Comparison of ENCODE assay signal across 14 cellular contexts in the genomic region with DNA sequence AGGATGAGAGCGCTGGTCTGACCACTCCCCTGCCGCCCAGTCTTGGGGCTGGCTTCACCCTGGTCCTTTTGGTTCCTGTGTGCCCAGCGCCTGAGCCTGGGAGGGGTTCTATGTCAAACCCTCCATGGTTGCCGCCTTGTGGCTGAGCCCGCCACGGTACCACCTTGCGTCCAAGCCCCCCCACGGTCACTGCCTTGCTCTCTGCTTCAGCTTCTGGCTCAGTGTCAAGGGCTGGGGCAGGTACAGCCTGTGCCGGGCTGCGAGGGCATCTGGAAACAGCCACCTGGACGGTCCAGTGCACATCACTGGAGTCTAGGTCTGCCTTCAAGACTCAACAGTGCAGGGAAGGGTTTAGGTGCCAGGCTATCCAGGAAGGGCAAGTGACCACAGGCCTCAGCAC. TPM values are rescaled to one million over a fixed set of nuclear protein-coding genes. Genes with fewer than 3 reads are reported as not detected.
DNase-seq lines count a peak whose midpoint lies in the region; ATAC-seq and TF ChIP-seq lines count a peak whose summit lies in the region.
"Had no signal": no experiment of that assay in that cellular context is flagged by ENCODE, and none has a peak within 500 bp of the region (broad histone marks: within the 10 kb centered on the region; RNA-seq: fewer than 3 reads in every experiment).

No MANE protein-coding gene starts in this region.

- H3K4me3 ChIP-seq in BLaER1 = no peak overlapping the region
- H3K4me3 ChIP-seq in IMR-90 (ENCODE audit: insufficient read depth, low read depth, low read length) = no peak overlapping the region
- H3K4me3 ChIP-seq: GM23338 had no signal

- TF ChIP-seq RAD21 in IMR-90 (IDR thresholded peaks at IDR 0.05; ENCODE audit: low read length) = no peak

- no peak overlapping the region for H3K56ac ChIP-seq in IMR-90 (ENCODE audit: extremely low read depth, insufficient read depth, low read length)

- H4K20me1 ChIP-seq in BLaER1 (peaks cover 53% of the 10 kb centered on the region), IMR-90 (ENCODE audit: insufficient read depth, low read length) (no peaks in the 10 kb centered on the region)

- dilution Hi-C loops in IMR-90 (cut with HindIII; ENCODE audit: low sequenced_read_pairs, unreplicated experiment) = no loop called here

- CTCF ChIA-PET in IMR-90 (lab: Yijun Ruan, JAX) (interaction anchor here (0.7 to 0.9 kb wide), 2 partner anchors 85 to 92 kb away, joined by 3 read pairs; no protein-coding TSS in a partner anchor), RWPE1 (lab: Yijun Ruan, JAX) (no interaction called here)

- H3K36me3 ChIP-seq in BLaER1 (peaks cover 64% of the 10 kb centered on the region), IMR-90 (ENCODE audit: control insufficient read depth, insufficient read depth, low read length) (peaks cover 25% of the 10 kb centered on the region)

- ATAC-seq in IMR-90 (ENCODE audit: low read depth) (no peak), left lobe of liver (peak; percentile 20), HG03159 (IDR thresholded peaks at IDR 0.05; ENCODE audit: unreplicated experiment) (no peak)
- ATAC-seq: GM23338 had no signal

- H3K4ac ChIP-seq in IMR-90 (ENCODE audit: low read depth, low read length) = no peak overlapping the region

- no peak overlapping the region for H2BK5ac ChIP-seq in IMR-90 (ENCODE audit: low read depth, low read length, poor library complexity, severe bottlenecking)

- TF ChIP-seq CTCF in IMR-90 (conservative IDR thresholded peaks at IDR 0.05; ENCODE audit: low read depth, low read length) (no peak), RWPE1 (conservative IDR thresholded peaks at IDR 0.05; ENCODE audit: low read depth) (no peak)

- no peaks in the 10 kb centered on the region for H3K79me1 ChIP-seq in IMR-90 (ENCODE audit: low read depth in 1 of 2, low read length in 2 of 2)

- WGBS in IMR-90 (ENCODE audit: extremely low coverage in 2 of 2, insufficient read length in 1 of 2), 2 experiments = 92% methylated on average over 8 of the region's 11 CpGs; no CpG with 5 or more reads in 1 of the 2 experiments

- no peak overlapping the region for H2AK9ac ChIP-seq in IMR-90 (replicated peaks; ENCODE audit: low read depth, low read length, poor library complexity)

- intact Hi-C loops in IMR-90 (cut with micrococcal nuclease) = no loop called here

- no peak overlapping the region for H2BK120ac ChIP-seq in IMR-90 (ENCODE audit: low read depth, low read length)

- in situ Hi-C loops in IMR-90 (cut with MboI; ENCODE audit: low sequenced_read_pairs) = no loop called here

- H4K8ac ChIP-seq in IMR-90 (ENCODE audit: low read depth in 2 of 2, low read length in 2 of 2) = no peak overlapping the region

- H3K27me3 ChIP-seq in BLaER1 (no peaks in the 10 kb centered on the region), IMR-90 (ENCODE audit: control insufficient read depth, insufficient read depth, low read length) (no peaks in the 10 kb centered on the region)

- no peak overlapping the region for H4K91ac ChIP-seq in IMR-90 (ENCODE audit: insufficient read depth, low read depth, low read length)

- H3K9me3 ChIP-seq in BLaER1 (no peaks in the 10 kb centered on the region), IMR-90 (ENCODE audit: control insufficient read depth, insufficient read depth, low read length) (no peaks in the 10 kb centered on the region)

- POLR2A ChIA-PET in IMR-90 (lab: Charles Lee; ENCODE audit: unreplicated experiment) = no interaction called here
- POLR2A ChIA-PET in RWPE1 (lab: Yijun Ruan, JAX; ENCODE audit: low non-redundant PET) = no interaction called here

- peak overlapping the region; percentile 8; the same call in 1 of the 2 replicates for H2AK5ac ChIP-seq in IMR-90 (ENCODE audit: low read depth, low read length)

- no peak overlapping the region for H3K18ac ChIP-seq in IMR-90 (ENCODE audit: low read depth, low read length)

- H3K4me1 ChIP-seq in BLaER1 = peaks cover 47% of the 10 kb centered on the region
- H3K4me1 ChIP-seq in IMR-90 (ENCODE audit: control insufficient read depth, insufficient read depth, low read length) = no peaks in the 10 kb centered on the region

- no peaks in the 10 kb centered on the region; the same call in 1 of the 2 replicates for H3K9me1 ChIP-seq in IMR-90 (ENCODE audit: insufficient read depth, low read length)

- H2BK20ac ChIP-seq in IMR-90 (ENCODE audit: low read depth, low read length) = no peak overlapping the region

- DNase-seq in IMR-90 = no peak
- DNase-seq in left lobe of liver (ENCODE audit: low spot score) = no peak
- no peak for DNase-seq in RWPE1 (ENCODE audit: low spot score)
- DNase-seq in NCI-H1417 (lab: John Stamatoyannopoulos, UW) = no peak
- DNase-seq: ACHN; CD4-positive, alpha-beta memory T cell; DMS79; H7 had no signal

- no TSS peak for BruUV-seq in IMR-90 (replicated peaks; lab: Mats Ljungman, UMichigan)

- no peak overlapping the region for H2BK15ac ChIP-seq in IMR-90 (ENCODE audit: low read depth, low read length)

- H3K9ac ChIP-seq in BLaER1 (no peak overlapping the region), IMR-90 (ENCODE audit: low read depth, low read length) (no peak overlapping the region)

- no peak overlapping the region for H3K14ac ChIP-seq in IMR-90 (replicated peaks; ENCODE audit: low read depth, low read length)

- no peak overlapping the region for H2AFZ ChIP-seq in IMR-90 (replicated peaks; ENCODE audit: low read length, poor library complexity)
- H2AFZ ChIP-seq: GM23338 had no signal

- H3K4me2 ChIP-seq in BLaER1 = peak overlapping the region; percentile 66
- H3K4me2 ChIP-seq in IMR-90 (ENCODE audit: low read depth, low read length) = no peak overlapping the region
- H3K4me2 ChIP-seq: GM23338 had no signal

- no peak overlapping the region for H3K23ac ChIP-seq in IMR-90 (ENCODE audit: low read depth, low read length)

- no peak for TF ChIP-seq POLR2A in IMR-90 (IDR thresholded peaks at IDR 0.05; ENCODE audit: low read depth, low read length)

- no peak overlapping the region for H3K27ac ChIP-seq in BLaER1
- no peak overlapping the region for H3K27ac ChIP-seq in IMR-90 (ENCODE audit: insufficient read depth, low read length)
- H3K27ac ChIP-seq in RWPE1 = no peak overlapping the region
- H3K27ac ChIP-seq: C4-2B had no signal

- H4K5ac ChIP-seq in IMR-90 (ENCODE audit: low read depth, low read length) = no peak overlapping the region

TF ChIP-seq in IMR-90, 13 proteins besides CTCF, POLR2A, EP300 and RAD21 (continues in another document):
- TF ChIP-seq NFE2L2 (IDR thresholded peaks at IDR 0.05; ENCODE audit: low read depth, low read length) (no peak), FOS (IDR thresholded peaks at IDR 0.05; ENCODE audit: low read depth, low read length) (no peak), MAFK (IDR thresholded peaks at IDR 0.05; ENCODE audit: low read depth, low read length) (no peak), CHD1 (IDR thresholded peaks at IDR 0.05; ENCODE audit: low read depth, low read length) (no peak), RFX5 (IDR thresholded peaks at IDR 0.05; ENCODE audit: low read depth, low read length) (no peak), MXI1 (IDR thresholded peaks at IDR 0.05; ENCODE audit: borderline replicate concordance, low read depth, low read length) (no peak), SMC3 (IDR thresholded peaks at IDR 0.05; ENCODE audit: low read depth, low read length) (no peak), MAZ (IDR thresholded peaks at IDR 0.05; ENCODE audit: borderline replicate concordance, low read depth, low read length) (no peak), BHLHE40 (IDR thresholded peaks at IDR 0.05; ENCODE audit: low read depth, low read length) (no peak)
- TF ChIP-seq, protein P1, sequence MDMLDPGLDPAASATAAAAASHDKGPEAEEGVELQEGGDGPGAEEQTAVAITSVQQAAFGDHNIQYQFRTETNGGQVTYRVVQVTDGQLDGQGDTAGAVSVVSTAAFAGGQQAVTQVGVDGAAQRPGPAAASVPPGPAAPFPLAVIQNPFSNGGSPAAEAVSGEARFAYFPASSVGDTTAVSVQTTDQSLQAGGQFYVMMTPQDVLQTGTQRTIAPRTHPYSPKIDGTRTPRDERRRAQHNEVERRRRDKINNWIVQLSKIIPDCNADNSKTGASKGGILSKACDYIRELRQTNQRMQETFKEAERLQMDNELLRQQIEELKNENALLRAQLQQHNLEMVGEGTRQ (IDR thresholded peaks at IDR 0.05; ENCODE audit: low read depth, low read length) = no peak
- TF ChIP-seq, protein P2, sequence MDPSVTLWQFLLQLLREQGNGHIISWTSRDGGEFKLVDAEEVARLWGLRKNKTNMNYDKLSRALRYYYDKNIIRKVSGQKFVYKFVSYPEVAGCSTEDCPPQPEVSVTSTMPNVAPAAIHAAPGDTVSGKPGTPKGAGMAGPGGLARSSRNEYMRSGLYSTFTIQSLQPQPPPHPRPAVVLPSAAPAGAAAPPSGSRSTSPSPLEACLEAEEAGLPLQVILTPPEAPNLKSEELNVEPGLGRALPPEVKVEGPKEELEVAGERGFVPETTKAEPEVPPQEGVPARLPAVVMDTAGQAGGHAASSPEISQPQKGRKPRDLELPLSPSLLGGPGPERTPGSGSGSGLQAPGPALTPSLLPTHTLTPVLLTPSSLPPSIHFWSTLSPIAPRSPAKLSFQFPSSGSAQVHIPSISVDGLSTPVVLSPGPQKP (IDR thresholded peaks at IDR 0.05; ENCODE audit: borderline replicate concordance, low read depth, low read length) = no peak

RNA-seq across cellular contexts. Expression of a gene that starts 14.3 kb away (rescaled TPM):
- total RNA-seq in IMR-90 (2012; rRNA removed) (not detected in 2 replicates), left lobe of liver (not detected)
- not detected in 2 replicates for polyA plus RNA-seq in IMR-90 (2012; rRNA removed)
- not detected in 2 replicates for polyA plus RNA-seq in IMR-90 (2012; cell fraction: cytosol; rRNA removed)
- not detected in 2 replicates for polyA plus RNA-seq in IMR-90 (2012; cell fraction: nucleus; rRNA removed; ENCODE audit: low replicate concordance)
- total RNA-seq: A172; CD4-positive, alpha-beta memory T cell; GM23338; H7; HT-29 had no signal
- polyA plus RNA-seq: CD4-positive, alpha-beta memory T cell; GM23338 had no signal

RNA-seq across cellular contexts. Expression of a gene that starts 20.4 kb away (rescaled TPM):
- total RNA-seq in IMR-90 (2012; rRNA removed) (2.5 and 3.3 TPM in 2 replicates), left lobe of liver (58.5 TPM)
- 20.3 and 25.2 TPM in 2 replicates for polyA plus RNA-seq in IMR-90 (2012; rRNA removed)
- polyA plus RNA-seq in IMR-90 (2012; cell fraction: cytosol; rRNA removed) = 18.7 and 34.1 TPM in 2 replicates
- polyA plus RNA-seq in IMR-90 (2012; cell fraction: nucleus; rRNA removed; ENCODE audit: low replicate concordance) = 60.8 and 109 TPM in 2 replicates

RNA-seq across cellular contexts. Expression of a gene that starts 36.0 kb away (rescaled TPM):
- total RNA-seq in IMR-90 (2012; rRNA removed) (not detected in 2 replicates), left lobe of liver (not detected)
- not detected in 2 replicates for polyA plus RNA-seq in IMR-90 (2012; rRNA removed)
- polyA plus RNA-seq in IMR-90 (2012; cell fraction: cytosol; rRNA removed) = not detected in 2 replicates
- polyA plus RNA-seq in IMR-90 (2012; cell fraction: nucleus; rRNA removed; ENCODE audit: low replicate concordance) = not detected in 2 replicates
- total RNA-seq: A172; CD4-positive, alpha-beta memory T cell; H7; HT-29 had no signal
- polyA plus RNA-seq: CD4-positive, alpha-beta memory T cell; GM23338 had no signal

RNA-seq across cellular contexts. Expression of a gene that starts 40.4 kb away (rescaled TPM):
- 4.8 and 5.6 TPM in 2 replicates for total RNA-seq in IMR-90 (2012; rRNA removed)
- polyA plus RNA-seq in IMR-90 (2012; rRNA removed) = 11.2 and 17.7 TPM in 2 replicates
- 5.0 and 14.2 TPM in 2 replicates for polyA plus RNA-seq in IMR-90 (2012; cell fraction: cytosol; rRNA removed)
- 13.5 and 27.0 TPM in 2 replicates for polyA plus RNA-seq in IMR-90 (2012; cell fraction: nucleus; rRNA removed; ENCODE audit: low replicate concordance)
- 29.0 TPM for total RNA-seq in left lobe of liver

RNA-seq across cellular contexts. Expression of a gene that starts 40.5 kb away (rescaled TPM):
- not detected in 2 replicates for total RNA-seq in IMR-90 (2012; rRNA removed)
- polyA plus RNA-seq in IMR-90 (2012; rRNA removed) = not detected in 2 replicates
- polyA plus RNA-seq in IMR-90 (2012; cell fraction: cytosol; rRNA removed) = not detected in 2 replicates
- polyA plus RNA-seq in IMR-90 (2012; cell fraction: nucleus; rRNA removed; ENCODE audit: low replicate concordance) = not detected in 2 replicates
- not detected for total RNA-seq in left lobe of liver
- total RNA-seq: A172; CD4-positive, alpha-beta memory T cell; GM23338; H7; HT-29 had no signal
- polyA plus RNA-seq: CD4-positive, alpha-beta memory T cell; GM23338 had no signal

Comparison
In these comparisons a context has a peak if more than half of its experiments do, and no peak if none do; other contexts are left out.
1. RNA of a gene that starts 20.4 kb away (total RNA-seq): 58.5 TPM in left lobe of liver (single experiment); 2.5 to 3.3 TPM in IMR-90; every median in the first group is over 10 times any median in the second.